In the genomic region with DNA sequence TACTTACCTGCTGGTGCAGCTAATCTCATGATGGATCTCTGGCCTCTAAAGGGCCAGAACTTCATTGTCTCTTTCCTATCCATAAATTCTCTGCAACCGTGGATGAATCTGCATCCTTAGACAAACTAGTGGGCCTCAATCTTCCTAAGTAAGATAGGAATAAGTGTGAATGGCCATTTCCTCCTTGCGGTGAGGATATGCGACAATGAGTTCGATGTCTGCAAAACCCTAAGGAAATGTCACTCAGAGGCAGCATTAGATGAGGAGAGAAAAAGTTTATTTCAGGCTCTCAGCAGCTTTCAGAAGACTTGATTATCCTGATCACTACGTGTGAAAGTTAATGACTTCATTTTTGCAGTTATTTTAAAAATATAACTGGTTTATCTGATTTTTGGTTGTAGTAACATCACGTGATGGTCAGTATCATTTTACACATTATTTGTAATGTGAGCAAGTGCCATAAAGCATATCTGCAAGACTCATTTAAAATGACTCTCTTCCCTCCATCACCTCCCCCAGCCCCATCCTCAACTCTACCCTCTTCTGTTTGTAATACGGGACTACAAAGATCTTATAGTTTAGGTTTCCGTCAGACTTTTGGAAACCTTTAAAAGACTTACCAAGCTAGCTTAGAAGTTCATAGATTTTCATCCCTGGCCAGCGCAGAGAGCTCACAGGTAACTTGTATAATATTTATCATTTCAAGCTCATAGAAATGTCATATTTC, we compare ENCODE assay signal across 1 cellular context.
TF ChIP-seq lines count a peak whose summit lies in the region.

No MANE protein-coding gene starts in this region.

TF ChIP-seq in GM23338, 12 proteins besides CTCF, POLR2A, EP300 and RAD21 (continued from another document):
- TF ChIP-seq EZH2 (IDR thresholded peaks at IDR 0.05; ENCODE audit: low read depth, unreplicated experiment) (no peak), POLR2AphosphoS5 (IDR thresholded peaks at IDR 0.05; ENCODE audit: low read depth) (no peak), NANOG (IDR thresholded peaks at IDR 0.05; ENCODE audit: borderline replicate concordance) (no peak), EZH2phosphoT487 (IDR thresholded peaks at IDR 0.05; ENCODE audit: unreplicated experiment) (no peak)
- TF ChIP-seq, protein P1, sequence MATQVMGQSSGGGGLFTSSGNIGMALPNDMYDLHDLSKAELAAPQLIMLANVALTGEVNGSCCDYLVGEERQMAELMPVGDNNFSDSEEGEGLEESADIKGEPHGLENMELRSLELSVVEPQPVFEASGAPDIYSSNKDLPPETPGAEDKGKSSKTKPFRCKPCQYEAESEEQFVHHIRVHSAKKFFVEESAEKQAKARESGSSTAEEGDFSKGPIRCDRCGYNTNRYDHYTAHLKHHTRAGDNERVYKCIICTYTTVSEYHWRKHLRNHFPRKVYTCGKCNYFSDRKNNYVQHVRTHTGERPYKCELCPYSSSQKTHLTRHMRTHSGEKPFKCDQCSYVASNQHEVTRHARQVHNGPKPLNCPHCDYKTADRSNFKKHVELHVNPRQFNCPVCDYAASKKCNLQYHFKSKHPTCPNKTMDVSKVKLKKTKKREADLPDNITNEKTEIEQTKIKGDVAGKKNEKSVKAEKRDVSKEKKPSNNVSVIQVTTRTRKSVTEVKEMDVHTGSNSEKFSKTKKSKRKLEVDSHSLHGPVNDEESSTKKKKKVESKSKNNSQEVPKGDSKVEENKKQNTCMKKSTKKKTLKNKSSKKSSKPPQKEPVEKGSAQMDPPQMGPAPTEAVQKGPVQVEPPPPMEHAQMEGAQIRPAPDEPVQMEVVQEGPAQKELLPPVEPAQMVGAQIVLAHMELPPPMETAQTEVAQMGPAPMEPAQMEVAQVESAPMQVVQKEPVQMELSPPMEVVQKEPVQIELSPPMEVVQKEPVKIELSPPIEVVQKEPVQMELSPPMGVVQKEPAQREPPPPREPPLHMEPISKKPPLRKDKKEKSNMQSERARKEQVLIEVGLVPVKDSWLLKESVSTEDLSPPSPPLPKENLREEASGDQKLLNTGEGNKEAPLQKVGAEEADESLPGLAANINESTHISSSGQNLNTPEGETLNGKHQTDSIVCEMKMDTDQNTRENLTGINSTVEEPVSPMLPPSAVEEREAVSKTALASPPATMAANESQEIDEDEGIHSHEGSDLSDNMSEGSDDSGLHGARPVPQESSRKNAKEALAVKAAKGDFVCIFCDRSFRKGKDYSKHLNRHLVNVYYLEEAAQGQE (IDR thresholded peaks at IDR 0.05; ENCODE audit: unreplicated experiment): no peak
- TF ChIP-seq, protein P2, sequence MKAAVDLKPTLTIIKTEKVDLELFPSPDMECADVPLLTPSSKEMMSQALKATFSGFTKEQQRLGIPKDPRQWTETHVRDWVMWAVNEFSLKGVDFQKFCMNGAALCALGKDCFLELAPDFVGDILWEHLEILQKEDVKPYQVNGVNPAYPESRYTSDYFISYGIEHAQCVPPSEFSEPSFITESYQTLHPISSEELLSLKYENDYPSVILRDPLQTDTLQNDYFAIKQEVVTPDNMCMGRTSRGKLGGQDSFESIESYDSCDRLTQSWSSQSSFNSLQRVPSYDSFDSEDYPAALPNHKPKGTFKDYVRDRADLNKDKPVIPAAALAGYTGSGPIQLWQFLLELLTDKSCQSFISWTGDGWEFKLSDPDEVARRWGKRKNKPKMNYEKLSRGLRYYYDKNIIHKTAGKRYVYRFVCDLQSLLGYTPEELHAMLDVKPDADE (IDR thresholded peaks at IDR 0.05): no peak
- TF ChIP-seq, protein P3, sequence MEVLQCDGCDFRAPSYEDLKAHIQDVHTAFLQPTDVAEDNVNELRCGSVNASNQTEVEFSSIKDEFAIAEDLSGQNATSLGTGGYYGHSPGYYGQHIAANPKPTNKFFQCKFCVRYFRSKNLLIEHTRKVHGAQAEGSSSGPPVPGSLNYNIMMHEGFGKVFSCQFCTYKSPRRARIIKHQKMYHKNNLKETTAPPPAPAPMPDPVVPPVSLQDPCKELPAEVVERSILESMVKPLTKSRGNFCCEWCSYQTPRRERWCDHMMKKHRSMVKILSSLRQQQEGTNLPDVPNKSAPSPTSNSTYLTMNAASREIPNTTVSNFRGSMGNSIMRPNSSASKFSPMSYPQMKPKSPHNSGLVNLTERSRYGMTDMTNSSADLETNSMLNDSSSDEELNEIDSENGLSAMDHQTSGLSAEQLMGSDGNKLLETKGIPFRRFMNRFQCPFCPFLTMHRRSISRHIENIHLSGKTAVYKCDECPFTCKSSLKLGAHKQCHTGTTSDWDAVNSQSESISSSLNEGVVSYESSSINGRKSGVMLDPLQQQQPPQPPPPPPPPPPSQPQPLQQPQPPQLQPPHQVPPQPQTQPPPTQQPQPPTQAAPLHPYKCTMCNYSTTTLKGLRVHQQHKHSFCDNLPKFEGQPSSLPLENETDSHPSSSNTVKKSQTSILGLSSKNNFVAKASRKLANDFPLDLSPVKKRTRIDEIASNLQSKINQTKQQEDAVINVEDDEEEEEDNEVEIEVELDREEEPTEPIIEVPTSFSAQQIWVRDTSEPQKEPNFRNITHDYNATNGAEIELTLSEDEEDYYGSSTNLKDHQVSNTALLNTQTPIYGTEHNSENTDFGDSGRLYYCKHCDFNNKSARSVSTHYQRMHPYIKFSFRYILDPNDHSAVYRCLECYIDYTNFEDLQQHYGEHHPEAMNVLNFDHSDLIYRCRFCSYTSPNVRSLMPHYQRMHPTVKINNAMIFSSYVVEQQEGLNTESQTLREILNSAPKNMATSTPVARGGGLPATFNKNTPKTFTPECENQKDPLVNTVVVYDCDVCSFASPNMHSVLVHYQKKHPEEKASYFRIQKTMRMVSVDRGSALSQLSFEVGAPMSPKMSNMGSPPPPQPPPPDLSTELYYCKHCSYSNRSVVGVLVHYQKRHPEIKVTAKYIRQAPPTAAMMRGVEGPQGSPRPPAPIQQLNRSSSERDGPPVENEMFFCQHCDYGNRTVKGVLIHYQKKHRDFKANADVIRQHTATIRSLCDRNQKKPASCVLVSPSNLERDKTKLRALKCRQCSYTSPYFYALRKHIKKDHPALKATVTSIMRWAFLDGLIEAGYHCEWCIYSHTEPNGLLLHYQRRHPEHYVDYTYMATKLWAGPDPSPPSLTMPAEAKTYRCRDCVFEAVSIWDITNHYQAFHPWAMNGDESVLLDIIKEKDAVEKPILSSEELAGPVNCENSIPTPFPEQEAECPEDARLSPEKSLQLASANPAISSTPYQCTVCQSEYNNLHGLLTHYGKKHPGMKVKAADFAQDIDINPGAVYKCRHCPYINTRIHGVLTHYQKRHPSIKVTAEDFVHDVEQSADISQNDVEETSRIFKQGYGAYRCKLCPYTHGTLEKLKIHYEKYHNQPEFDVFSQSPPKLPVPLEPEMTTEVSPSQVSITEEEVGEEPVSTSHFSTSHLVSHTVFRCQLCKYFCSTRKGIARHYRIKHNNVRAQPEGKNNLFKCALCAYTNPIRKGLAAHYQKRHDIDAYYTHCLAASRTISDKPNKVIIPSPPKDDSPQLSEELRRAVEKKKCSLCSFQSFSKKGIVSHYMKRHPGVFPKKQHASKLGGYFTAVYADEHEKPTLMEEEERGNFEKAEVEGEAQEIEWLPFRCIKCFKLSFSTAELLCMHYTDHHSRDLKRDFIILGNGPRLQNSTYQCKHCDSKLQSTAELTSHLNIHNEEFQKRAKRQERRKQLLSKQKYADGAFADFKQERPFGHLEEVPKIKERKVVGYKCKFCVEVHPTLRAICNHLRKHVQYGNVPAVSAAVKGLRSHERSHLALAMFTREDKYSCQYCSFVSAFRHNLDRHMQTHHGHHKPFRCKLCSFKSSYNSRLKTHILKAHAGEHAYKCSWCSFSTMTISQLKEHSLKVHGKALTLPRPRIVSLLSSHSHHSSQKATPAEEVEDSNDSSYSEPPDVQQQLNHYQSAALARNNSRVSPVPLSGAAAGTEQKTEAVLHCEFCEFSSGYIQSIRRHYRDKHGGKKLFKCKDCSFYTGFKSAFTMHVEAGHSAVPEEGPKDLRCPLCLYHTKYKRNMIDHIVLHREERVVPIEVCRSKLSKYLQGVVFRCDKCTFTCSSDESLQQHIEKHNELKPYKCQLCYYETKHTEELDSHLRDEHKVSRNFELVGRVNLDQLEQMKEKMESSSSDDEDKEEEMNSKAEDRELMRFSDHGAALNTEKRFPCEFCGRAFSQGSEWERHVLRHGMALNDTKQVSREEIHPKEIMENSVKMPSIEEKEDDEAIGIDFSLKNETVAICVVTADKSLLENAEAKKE (CRISPR knock-in tag; IDR thresholded peaks at IDR 0.05): no peak
